ENCODE assay signal across 1 cellular context in genomic region chr3:187536185-187536584, GRCh38.
TF ChIP-seq lines count a peak whose summit lies in the region.

No MANE protein-coding gene starts in this region.

TF ChIP-seq in HepG2, 621 proteins besides CTCF, POLR2A, EP300 and RAD21 (continued from another document):
- TF ChIP-seq GMEB2 (CRISPR knock-in tag; IDR thresholded peaks at IDR 0.05; ENCODE audit: low read depth) (no peak), KIAA2018 (CRISPR knock-in tag; IDR thresholded peaks at IDR 0.05; ENCODE audit: borderline replicate concordance) (no peak)
